Comparison of ENCODE assay signal across 1 cellular context in the genomic region with DNA sequence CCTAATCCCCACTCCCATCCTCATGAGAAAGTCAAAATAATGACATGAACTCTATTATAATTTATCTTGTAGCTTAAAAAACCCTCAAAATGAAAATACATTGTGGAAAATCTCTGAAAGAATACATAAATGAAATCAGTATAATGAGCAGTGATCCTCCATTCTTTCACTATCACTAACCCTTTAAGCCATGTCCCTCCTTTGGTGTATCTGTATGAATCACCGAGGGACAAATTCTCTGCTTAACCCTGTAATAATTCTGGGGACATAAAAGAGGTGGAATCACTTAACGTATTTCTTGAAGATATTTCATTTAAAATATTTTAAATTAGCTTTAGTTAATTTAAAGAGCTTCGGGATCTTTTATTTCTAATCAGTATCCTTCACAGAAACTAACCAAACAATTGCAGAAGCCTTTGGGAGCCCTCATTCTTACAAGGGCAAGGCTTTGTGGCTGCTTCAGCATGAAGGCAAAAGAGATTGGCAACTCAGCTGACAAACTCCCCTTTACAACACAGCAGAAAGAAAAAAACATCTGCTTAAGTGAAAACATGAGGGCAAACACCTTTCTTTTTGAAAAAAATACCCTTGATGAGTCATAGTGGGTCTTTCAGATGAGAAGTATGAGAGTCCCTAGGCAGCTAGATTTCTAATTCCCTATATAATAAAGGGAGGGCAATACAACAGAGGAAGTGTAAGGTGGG.
TF ChIP-seq lines count a peak whose summit lies in the region.

No MANE protein-coding gene starts in this region.

TF ChIP-seq in IMR-90, 13 proteins besides CTCF, POLR2A, EP300 and RAD21 (continued from another document):
- no peak for TF ChIP-seq SMC3 (IDR thresholded peaks at IDR 0.05; ENCODE audit: low read depth, low read length)
- TF ChIP-seq, protein P1, sequence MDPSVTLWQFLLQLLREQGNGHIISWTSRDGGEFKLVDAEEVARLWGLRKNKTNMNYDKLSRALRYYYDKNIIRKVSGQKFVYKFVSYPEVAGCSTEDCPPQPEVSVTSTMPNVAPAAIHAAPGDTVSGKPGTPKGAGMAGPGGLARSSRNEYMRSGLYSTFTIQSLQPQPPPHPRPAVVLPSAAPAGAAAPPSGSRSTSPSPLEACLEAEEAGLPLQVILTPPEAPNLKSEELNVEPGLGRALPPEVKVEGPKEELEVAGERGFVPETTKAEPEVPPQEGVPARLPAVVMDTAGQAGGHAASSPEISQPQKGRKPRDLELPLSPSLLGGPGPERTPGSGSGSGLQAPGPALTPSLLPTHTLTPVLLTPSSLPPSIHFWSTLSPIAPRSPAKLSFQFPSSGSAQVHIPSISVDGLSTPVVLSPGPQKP (IDR thresholded peaks at IDR 0.05; ENCODE audit: borderline replicate concordance, low read depth, low read length), result no peak
